ENCODE assay signal across 9 cellular contexts in the genomic region with DNA sequence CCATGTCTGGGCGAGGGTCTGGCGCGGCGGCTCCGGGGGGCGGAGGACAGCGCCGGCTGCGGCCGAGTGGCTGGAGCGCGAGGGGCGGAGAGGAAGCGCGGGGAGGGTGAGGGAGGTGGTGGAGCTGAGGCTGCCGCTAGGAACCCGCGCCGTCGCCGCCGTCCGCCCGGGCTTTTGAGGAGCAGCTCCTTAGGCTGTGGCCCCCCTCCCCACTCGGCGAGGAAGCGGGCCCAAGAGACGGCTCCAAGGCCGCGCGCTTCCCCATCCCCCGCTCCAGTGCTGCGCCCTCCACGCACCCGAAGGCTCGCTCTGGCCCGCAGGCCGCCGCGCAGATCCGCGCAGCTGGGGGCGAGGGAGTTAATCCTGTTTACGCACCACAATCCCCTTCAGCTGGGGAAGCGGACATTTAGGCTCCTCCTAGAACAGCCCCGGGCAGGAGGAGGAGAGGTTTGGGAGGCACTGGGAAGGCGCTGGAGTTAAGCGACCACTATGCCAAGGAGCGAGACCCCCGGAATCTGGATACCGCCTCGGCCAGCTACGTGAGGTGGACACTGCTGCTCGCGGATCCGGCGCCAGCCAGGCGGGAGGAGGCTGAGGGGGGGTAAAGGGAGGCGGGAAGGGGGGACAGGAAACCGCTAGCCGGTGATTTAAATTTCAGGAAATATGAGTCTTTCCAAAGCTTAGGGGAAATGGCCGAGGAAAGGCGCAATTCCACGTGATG. TPM values are rescaled to one million over a fixed set of nuclear protein-coding genes. Genes with fewer than 3 reads are reported as not detected.
DNase-seq lines count a peak whose midpoint lies in the region; ATAC-seq and TF ChIP-seq lines count a peak whose summit lies in the region.
"Had no signal": no experiment of that assay in that cellular context is flagged by ENCODE, and none has a peak within 500 bp of the region (broad histone marks: within the 10 kb centered on the region; RNA-seq: fewer than 3 reads in every experiment).

A gene with protein sequence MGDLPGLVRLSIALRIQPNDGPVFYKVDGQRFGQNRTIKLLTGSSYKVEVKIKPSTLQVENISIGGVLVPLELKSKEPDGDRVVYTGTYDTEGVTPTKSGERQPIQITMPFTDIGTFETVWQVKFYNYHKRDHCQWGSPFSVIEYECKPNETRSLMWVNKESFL (minus strand): TSS at position 553 of the 721 bp plus-strand sequence. CDS start 549 bp downstream, at position 4.

- peaks cover 37% of the 10 kb centered on the region for H3K27me3 Mint-ChIP-seq in activated T-helper 17 cell treated with anti-CD3 and anti-CD28 coated beads, Interleukin-2, amount 50 U/mL, for 72 hours
- peaks cover 45 to 84% (median 62%) of the 10 kb centered on the region in 5 donors for H3K27me3 Mint-ChIP-seq in naive thymus-derived CD4-positive, alpha-beta T cell

- no peaks in the 10 kb centered on the region for H3K4me1 Mint-ChIP-seq in activated T-helper 17 cell treated with anti-CD3 and anti-CD28 coated beads, Interleukin-2, amount 50 U/mL, for 72 hours
- peaks cover 0 to 15% (median 10%) of the 10 kb centered on the region in 7 donors for H3K4me1 Mint-ChIP-seq in naive thymus-derived CD4-positive, alpha-beta T cell

- peak in 2 of 4 experiments; percentile 5 to 12 for TF ChIP-seq CTCF in uterus (IDR thresholded peaks at IDR 0.05)

- peak; percentile 35 for ATAC-seq in activated T-helper 17 cell treated with anti-CD3 and anti-CD28 coated beads, Interleukin-2, amount 50 U/mL, for 72 hours (replicated peaks)
- ATAC-seq in naive thymus-derived CD4-positive, alpha-beta T cell: peak; percentile 64
- no peak for ATAC-seq in GM19324 (IDR thresholded peaks at IDR 0.05; ENCODE audit: low FRiP score, unreplicated experiment)

- peak; percentile 40 to 68 for TF ChIP-seq POLR2A in uterus (IDR thresholded peaks at IDR 0.05)

- H3K9me3 Mint-ChIP-seq in activated T-helper 17 cell treated with anti-CD3 and anti-CD28 coated beads, Interleukin-2, amount 50 U/mL, for 72 hours: no peaks in the 10 kb centered on the region
- peaks cover 0 to 3% (median 0%) of the 10 kb centered on the region in 11 donors for H3K9me3 Mint-ChIP-seq in naive thymus-derived CD4-positive, alpha-beta T cell

- no peaks in the 10 kb centered on the region for H3K36me3 Mint-ChIP-seq in activated T-helper 17 cell treated with anti-CD3 and anti-CD28 coated beads, Interleukin-2, amount 50 U/mL, for 72 hours (ENCODE audit: low read depth)
- peaks cover 0 to 1% (median 0%) of the 10 kb centered on the region in 5 donors for H3K36me3 Mint-ChIP-seq in naive thymus-derived CD4-positive, alpha-beta T cell

- H3K27ac ChIP-seq in naive thymus-derived CD4-positive, alpha-beta T cell (ENCODE audit: low read depth, low read length): no peak within 1 kb of the TSS
- peak within 1 kb of the TSS; percentile 91 to 95 for H3K27ac ChIP-seq in uterus
- H3K27ac ChIP-seq: epithelial cell of prostate had no signal

- peaks cover 0 to 19% of the 10 kb centered on the region in 2 donors for H3K27me3 ChIP-seq in naive thymus-derived CD4-positive, alpha-beta T cell (ENCODE audit: control insufficient read depth in 2 of 2, insufficient read depth in 2 of 2, low read length in 2 of 2)
- no peaks in the 10 kb centered on the region for H3K27me3 ChIP-seq in uterus

- POLR2A ChIA-PET in naive thymus-derived CD4-positive, alpha-beta T cell (lab: Charles Lee): no interaction called here

- CTCF ChIA-PET in naive thymus-derived CD4-positive, alpha-beta T cell (lab: Charles Lee): no interaction called here

- intact Hi-C loops in naive thymus-derived CD4-positive, alpha-beta T cell (cut with micrococcal nuclease): no loop called here
- intact Hi-C loops in uterus (cut with DNase I; ENCODE audit: low total_unique reads): no loop called here

- H3K9me3 ChIP-seq in naive thymus-derived CD4-positive, alpha-beta T cell (ENCODE audit: control insufficient read depth in 2 of 3, low read length in 3 of 3): no peaks in the 10 kb centered on the region
- H3K9me3 ChIP-seq in uterus: no peaks in the 10 kb centered on the region

- DNase-seq in NCI-H2081 (lab: John Stamatoyannopoulos, UW) (peak; percentile 69 to 83), NCI-H2081 treated with DMSO at 0.1 percent for 48 hours (lab: John Stamatoyannopoulos, UW) (no peak), NCI-H1694 (lab: John Stamatoyannopoulos, UW) (peak; percentile 31), foreskin melanocyte (peak; percentile 76), uterus (peak; percentile 82 to 84)
- DNase-seq in naive thymus-derived CD4-positive, alpha-beta T cell: no peak

- H3K27ac Mint-ChIP-seq in activated T-helper 17 cell treated with anti-CD3 and anti-CD28 coated beads, Interleukin-2, amount 50 U/mL, for 72 hours: no peak within 1 kb of the TSS
- no peak within 1 kb of the TSS for H3K27ac Mint-ChIP-seq in naive thymus-derived CD4-positive, alpha-beta T cell

- no peaks in the 10 kb centered on the region for H3K36me3 ChIP-seq in naive thymus-derived CD4-positive, alpha-beta T cell (ENCODE audit: control insufficient read depth in 2 of 3, insufficient read depth in 3 of 3, low read length in 3 of 3)
- H3K36me3 ChIP-seq in uterus: no peaks in the 10 kb centered on the region

- H3K4me3 Mint-ChIP-seq in activated T-helper 17 cell treated with anti-CD3 and anti-CD28 coated beads, Interleukin-2, amount 50 U/mL, for 72 hours: peak within 1 kb of the TSS; percentile 67
- H3K4me3 Mint-ChIP-seq in naive thymus-derived CD4-positive, alpha-beta T cell: peak within 1 kb of the TSS; percentile 46 to 82 (median 74)

- H3K4me3 ChIP-seq in naive thymus-derived CD4-positive, alpha-beta T cell (ENCODE audit: low read length): peak within 1 kb of the TSS; percentile 42
- H3K4me3 ChIP-seq in uterus: peak within 1 kb of the TSS; percentile 62 to 96

- peaks cover 6 to 8% of the 10 kb centered on the region in 2 donors for H3K4me1 ChIP-seq in naive thymus-derived CD4-positive, alpha-beta T cell (ENCODE audit: control insufficient read depth in 2 of 2, insufficient read depth in 2 of 2, low read length in 2 of 2)
- no peaks in the 10 kb centered on the region for H3K4me1 ChIP-seq in uterus

RNA-seq across cellular contexts. Expression of the gene that starts here (rescaled TPM):
- total RNA-seq in activated T-helper 17 cell treated with anti-CD3 and anti-CD28 coated beads, Interleukin-2, amount 50 U/mL, for 72 hours: not detected
- under 1 TPM in 3 of 5 experiments, not detected in 2; 0.19 to 0.78 (median 0.38) TPM for total RNA-seq in naive thymus-derived CD4-positive, alpha-beta T cell
- not detected for polyA plus RNA-seq in naive thymus-derived CD4-positive, alpha-beta T cell
- 10 to 100 TPM; 30.2 to 58.1 (median 40.6) TPM for total RNA-seq in uterus

Comparison
In these comparisons a context has a peak if more than half of its experiments do, and no peak if none do; other contexts are left out.
1. RNA of the gene that starts here (total RNA-seq): 30.2 to 58.1 TPM in uterus; 0.19 to 0.78 TPM in naive thymus-derived CD4-positive, alpha-beta T cell and not detected in activated T-helper 17 cell treated with anti-CD3 and anti-CD28 coated beads, Interleukin-2, amount 50 U/mL, for 72 hours; every median in the first group is over 10 times any median in the second.
2. DNase-seq: peak in NCI-H2081 (2 of 2), NCI-H1694 (single experiment), foreskin melanocyte (single experiment) and uterus (2 of 2); none in NCI-H2081 treated with DMSO at 0.1 percent for 48 hours (single experiment) and naive thymus-derived CD4-positive, alpha-beta T cell (0 of 9).
3. Peak in ATAC-seq in activated T-helper 17 cell treated with anti-CD3 and anti-CD28 coated beads, Interleukin-2, amount 50 U/mL, for 72 hours; RNA of the gene not detected or under 1 TPM.
4. Peak in ATAC-seq and H3K4me3 ChIP-seq in naive thymus-derived CD4-positive, alpha-beta T cell; RNA of the gene not detected or under 1 TPM.